Comparison of ENCODE assay signal across 22 cellular contexts in genomic region chr1:17952506-17952905, GRCh38.
DNase-seq lines count a peak whose midpoint lies in the region; ATAC-seq and TF ChIP-seq lines count a peak whose summit lies in the region.
"Had no signal": no experiment of that assay in that cellular context is flagged by ENCODE, and none has a peak within 500 bp of the region (broad histone marks: within the 10 kb centered on the region; RNA-seq: fewer than 3 reads in every experiment).

No MANE protein-coding gene starts in this region.

- H3K79me1 ChIP-seq in neuronal stem cell (ENCODE audit: low read depth, low read length), result no peaks in the 10 kb centered on the region

- H3K4me1 ChIP-seq in neuronal stem cell (ENCODE audit: control insufficient read depth in 2 of 2, insufficient read depth in 1 of 2, low read depth in 1 of 2, low read length in 2 of 2), result peaks cover 0 to 17% of the 10 kb centered on the region in 2 donors
- H3K4me1 ChIP-seq: A549 had no signal

- no peak overlapping the region for H3K4me3 Mint-ChIP-seq in nephron progenitor cell
- no peak overlapping the region for H3K4me3 Mint-ChIP-seq in activated CD8-positive, alpha-beta T cell treated with anti-CD3 and anti-CD28 coated beads, Interleukin-2, amount 10 ng/mL, durations not matched to agents 7 days and 5 days
- H3K4me3 Mint-ChIP-seq: B cell; CD4-positive, alpha-beta T cell; CD8-positive, alpha-beta T cell had no signal

- peak overlapping the region; percentile 23 for H3K27ac Mint-ChIP-seq in nephron progenitor cell
- no peak overlapping the region for H3K27ac Mint-ChIP-seq in activated CD8-positive, alpha-beta T cell treated with anti-CD3 and anti-CD28 coated beads, Interleukin-2, amount 10 ng/mL, durations not matched to agents 7 days and 5 days
- H3K27ac Mint-ChIP-seq: B cell; CD4-positive, alpha-beta T cell; CD8-positive, alpha-beta T cell had no signal

- H3K4me2 ChIP-seq in neuronal stem cell (ENCODE audit: insufficient read depth, low read length, poor library complexity, severe bottlenecking), result no peak overlapping the region
- H3K4me2 ChIP-seq: A549 had no signal

- H4K8ac ChIP-seq in neuronal stem cell (ENCODE audit: low read depth, low read length), result no peak overlapping the region

- no peak overlapping the region for H3K27ac ChIP-seq in neuronal stem cell (replicated peaks; ENCODE audit: low read length)
- H3K27ac ChIP-seq: 22Rv1; A549; BLaER1 treated with 17β-estradiol and CSF1 and Interleukin-3, amounts not matched to agents 10 nM and 100 nM; C4-2B had no signal

- no peak overlapping the region for H2BK15ac ChIP-seq in neuronal stem cell (ENCODE audit: low read length)

- H2BK12ac ChIP-seq in neuronal stem cell (ENCODE audit: low read length), result no peak overlapping the region

- peaks cover 34% of the 10 kb centered on the region for H3K4me1 Mint-ChIP-seq in nephron progenitor cell
- no peaks in the 10 kb centered on the region for H3K4me1 Mint-ChIP-seq in activated CD8-positive, alpha-beta T cell treated with anti-CD3 and anti-CD28 coated beads, Interleukin-2, amount 10 ng/mL, durations not matched to agents 7 days and 5 days (ENCODE audit: low read depth)
- H3K4me1 Mint-ChIP-seq: B cell had no signal

- no peak overlapping the region for H3K14ac ChIP-seq in neuronal stem cell (ENCODE audit: low read length)

- no peak for TF ChIP-seq CTCF in nephron progenitor cell (IDR thresholded peaks at IDR 0.05)

- H3K9me3 ChIP-seq in neuronal stem cell (replicated peaks in 1 of 2; ENCODE audit: control insufficient read depth in 2 of 2, insufficient read depth in 1 of 2, low read depth in 1 of 2, low read length in 2 of 2), result no peaks in the 10 kb centered on the region
- H3K9me3 ChIP-seq: A549; BLaER1 treated with 17β-estradiol and CSF1 and Interleukin-3, amounts not matched to agents 10 nM and 100 nM had no signal

- DNase-seq in CMK (ENCODE audit: low read depth) (peak; percentile 3), nephron progenitor cell (no peak), neuronal stem cell (ENCODE audit: low spot score) (no peak)
- DNase-seq in activated CD8-positive, alpha-beta T cell treated with anti-CD3 and anti-CD28 coated beads, Interleukin-2, amount 10 ng/mL, durations not matched to agents 7 days and 5 days, result no peak
- DNase-seq: AML-193; CD4-positive, alpha-beta T cell; CD8-positive, alpha-beta T cell; COR-L47; DMS 273 treated with DMSO at 0.1 percent for 48 hours; DMS153; DMS53; DMS79; DND-41; EL; GF-D8 had no signal

- no peak overlapping the region for H4K91ac ChIP-seq in neuronal stem cell (ENCODE audit: low read depth, low read length, poor library complexity)

- ATAC-seq in GM21576 (IDR thresholded peaks at IDR 0.05; ENCODE audit: unreplicated experiment), result no peak
- ATAC-seq in activated CD8-positive, alpha-beta T cell treated with anti-CD3 and anti-CD28 coated beads, Interleukin-2, amount 10 ng/mL, durations not matched to agents 7 days and 5 days, result no peak
- ATAC-seq in GM18909 (IDR thresholded peaks at IDR 0.05; ENCODE audit: poor library complexity, unreplicated experiment), result no peak
- ATAC-seq: A549; CD8-positive, alpha-beta T cell had no signal

- no peak overlapping the region for H3K18ac ChIP-seq in neuronal stem cell (ENCODE audit: low read length)

- no peak overlapping the region for H3K9ac ChIP-seq in neuronal stem cell (ENCODE audit: low read depth, low read length, poor library complexity)
- H3K9ac ChIP-seq: BLaER1 treated with 17β-estradiol and CSF1 and Interleukin-3, amounts not matched to agents 10 nM and 100 nM had no signal

- H3K36me3 Mint-ChIP-seq in nephron progenitor cell (ENCODE audit: low read depth), result no peaks in the 10 kb centered on the region
- H3K36me3 Mint-ChIP-seq in activated CD8-positive, alpha-beta T cell treated with anti-CD3 and anti-CD28 coated beads, Interleukin-2, amount 10 ng/mL, durations not matched to agents 7 days and 5 days (ENCODE audit: low read depth), result no peaks in the 10 kb centered on the region
- H3K36me3 Mint-ChIP-seq: CD8-positive, alpha-beta T cell had no signal

- H3K27me3 Mint-ChIP-seq in nephron progenitor cell (ENCODE audit: low read depth, poor library complexity), result peaks cover 29% of the 10 kb centered on the region
- no peaks in the 10 kb centered on the region for H3K27me3 Mint-ChIP-seq in activated CD8-positive, alpha-beta T cell treated with anti-CD3 and anti-CD28 coated beads, Interleukin-2, amount 10 ng/mL, durations not matched to agents 7 days and 5 days (ENCODE audit: low read depth)

- peaks cover 0 to 5% (median 0%) of the 10 kb centered on the region in 3 experiments for H3K27me3 ChIP-seq in neuronal stem cell (ENCODE audit: control insufficient read depth in 3 of 3, insufficient read depth in 3 of 3, low read depth in 1 of 3, low read length in 3 of 3)
- H3K27me3 ChIP-seq: BLaER1 treated with 17β-estradiol and CSF1 and Interleukin-3, amounts not matched to agents 10 nM and 100 nM had no signal

- no peak overlapping the region for H2BK120ac ChIP-seq in neuronal stem cell (ENCODE audit: low read depth, low read length)

- H2BK5ac ChIP-seq in neuronal stem cell (ENCODE audit: low read length), result no peak overlapping the region

- no peak overlapping the region for H3K4ac ChIP-seq in neuronal stem cell (ENCODE audit: low read length)

- POLR2A ChIA-PET in activated CD8-positive, alpha-beta T cell treated with anti-CD3 and anti-CD28 coated beads, Interleukin-2, amount 10 ng/mL, durations not matched to agents 7 days and 5 days (lab: Charles Lee), result no interaction called here

- H3K9me3 Mint-ChIP-seq in nephron progenitor cell, result no peaks in the 10 kb centered on the region
- H3K9me3 Mint-ChIP-seq in activated CD8-positive, alpha-beta T cell treated with anti-CD3 and anti-CD28 coated beads, Interleukin-2, amount 10 ng/mL, durations not matched to agents 7 days and 5 days (ENCODE audit: insufficient read depth), result no peaks in the 10 kb centered on the region
- H3K9me3 Mint-ChIP-seq: CD4-positive, alpha-beta T cell; CD8-positive, alpha-beta T cell had no signal

- CTCF ChIA-PET in activated CD8-positive, alpha-beta T cell treated with anti-CD3 and anti-CD28 coated beads, Interleukin-2, amount 10 ng/mL, durations not matched to agents 7 days and 5 days (lab: Charles Lee), result no interaction called here

- H3K23ac ChIP-seq in neuronal stem cell (ENCODE audit: low read depth, low read length, poor library complexity), result peak overlapping the region; percentile 40

- no peak overlapping the region for H2AFZ ChIP-seq in neuronal stem cell (ENCODE audit: low read length)

- WGBS in neuronal stem cell (ENCODE audit: extremely low coverage in 2 of 2, insufficient read length in 2 of 2, insufficient replicate concordance in 1 of 2), 2 donors, result no CpG with 5 or more reads among the region's 10 CpGs

- H3K4me3 ChIP-seq in neuronal stem cell (ENCODE audit: low read length in 2 of 2), result no peak overlapping the region
- H3K4me3 ChIP-seq: A549; BLaER1 treated with 17β-estradiol and CSF1 and Interleukin-3, amounts not matched to agents 10 nM and 100 nM had no signal

- H3K36me3 ChIP-seq in neuronal stem cell (replicated peaks in 1 of 2; ENCODE audit: control insufficient read depth in 2 of 2, insufficient read depth in 2 of 2, low read length in 2 of 2), result no peaks in the 10 kb centered on the region
- H3K36me3 ChIP-seq: BLaER1 treated with 17β-estradiol and CSF1 and Interleukin-3, amounts not matched to agents 10 nM and 100 nM had no signal

- peak overlapping the region; percentile 26 for H2AK5ac ChIP-seq in neuronal stem cell (ENCODE audit: low read depth, low read length)
